ENCODE assay signal across 37 cellular contexts in the genomic region with DNA sequence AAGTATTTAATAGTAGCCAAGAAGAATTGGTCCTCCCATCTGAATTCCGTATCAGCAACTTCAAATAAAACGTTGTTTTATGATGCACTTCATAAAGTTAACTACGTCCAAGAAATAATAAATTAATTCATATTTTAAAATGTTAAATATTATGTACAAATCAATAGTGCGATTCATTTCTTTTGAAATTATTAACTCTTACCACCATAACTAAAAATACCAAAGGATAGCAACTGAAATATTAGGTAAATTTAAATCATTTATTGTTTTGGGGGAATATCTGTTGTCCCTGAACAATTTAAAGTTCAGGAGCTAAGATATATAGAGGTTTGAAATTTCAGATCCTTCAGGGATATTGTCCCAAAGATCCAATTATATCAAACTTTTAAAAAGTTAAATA. TPM values are rescaled to one million over a fixed set of nuclear protein-coding genes. Genes with fewer than 3 reads are reported as not detected.
"Had no signal": no experiment of that assay in that cellular context is flagged by ENCODE, and none has a peak within 500 bp of the region (broad histone marks: within the 10 kb centered on the region; RNA-seq: fewer than 3 reads in every experiment).

A gene with protein sequence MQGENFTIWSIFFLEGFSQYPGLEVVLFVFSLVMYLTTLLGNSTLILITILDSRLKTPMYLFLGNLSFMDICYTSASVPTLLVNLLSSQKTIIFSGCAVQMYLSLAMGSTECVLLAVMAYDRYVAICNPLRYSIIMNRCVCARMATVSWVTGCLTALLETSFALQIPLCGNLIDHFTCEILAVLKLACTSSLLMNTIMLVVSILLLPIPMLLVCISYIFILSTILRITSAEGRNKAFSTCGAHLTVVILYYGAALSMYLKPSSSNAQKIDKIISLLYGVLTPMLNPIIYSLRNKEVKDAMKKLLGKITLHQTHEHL (minus strand): TSS at position 101 of the 400 bp plus-strand sequence. CDS start 1,791 bp downstream, outside the sequence.

- H3K27ac ChIP-seq: neutrophil, ovary, parathyroid adenoma, psoas muscle, right lobe of liver, sigmoid colon, stomach, thoracic aorta, thyroid gland, tibial nerve, upper lobe of left lung, vagina had no signal

- H3K4me1 ChIP-seq: parathyroid adenoma, psoas muscle, right lobe of liver, sigmoid colon, stomach, thyroid gland, tibial nerve, upper lobe of left lung, vagina had no signal

- H3K27me3 Mint-ChIP-seq: stimulated activated naive CD8-positive, alpha-beta T cell treated with anti-CD3 and anti-CD28 coated beads, Interleukin-15, Interleukin-2, amounts not matched to agents 100 ng/mL and 50 ng/mL, for 24 hours had no signal

- H3K36me3 ChIP-seq: neutrophil, ovary, right lobe of liver, sigmoid colon, stomach, thoracic aorta, thyroid gland, tibial nerve, upper lobe of left lung, vagina had no signal

- H3K4me3 Mint-ChIP-seq: naive thymus-derived CD8-positive, alpha-beta T cell; natural killer cell treated with Interleukin-12 subunit alpha and Interleukin-12 subunit beta and Interleukin-15 and Interleukin-18, amount 100 ng/mL, for 72 hours; nephron progenitor cell; neural crest cell; stimulated activated effector memory CD8-positive, alpha-beta T cell treated with anti-CD3 and anti-CD28 coated beads, Interleukin-12 subunit alpha, Interleukin-12 subunit beta, amount 100 ng/mL, for 72 hours; stimulated activated naive B cell treated with anti-CD40 and anti-IgM and Interleukin-4, amounts not matched to agents 10 μg/mL and 1 μg/mL and 100 μg/mL, for 72 hours; stimulated activated naive CD8-positive, alpha-beta T cell treated with anti-CD3 and anti-CD28 coated beads, Interleukin-15, Interleukin-2, amounts not matched to agents 100 ng/mL and 50 ng/mL, for 24 hours had no signal

- H3K9me3 Mint-ChIP-seq: natural killer cell treated with Interleukin-12 subunit alpha and Interleukin-12 subunit beta and Interleukin-15 and Interleukin-18, amount 100 ng/mL, for 72 hours; stimulated activated effector memory CD8-positive, alpha-beta T cell treated with anti-CD3 and anti-CD28 coated beads, Interleukin-12 subunit alpha, Interleukin-12 subunit beta, amount 100 ng/mL, for 72 hours; stimulated activated naive B cell treated with anti-CD40 and anti-IgM and Interleukin-4, amounts not matched to agents 10 μg/mL and 1 μg/mL and 100 μg/mL, for 72 hours; stimulated activated naive CD8-positive, alpha-beta T cell treated with anti-CD3 and anti-CD28 coated beads, Interleukin-15, Interleukin-2, amounts not matched to agents 100 ng/mL and 50 ng/mL, for 24 hours had no signal

- DNase-seq: naive thymus-derived CD8-positive, alpha-beta T cell; nephron progenitor cell; nucleus accumbens; ovary; posterior cingulate gyrus; psoas muscle; right cardiac atrium; right lobe of liver; sigmoid colon; small intestine; stimulated activated CD4-positive, alpha-beta T cell treated with anti-CD3 and anti-CD28 coated beads, Interleukin-15, amount 100 ng/mL, for 24 hours; stimulated activated CD4-positive, alpha-beta T cell treated with anti-CD3 and anti-CD28 coated beads, Interleukin-2, amount 100 ng/mL, for 24 hours; stimulated activated CD4-positive, alpha-beta T cell treated with anti-CD3 and anti-CD28 coated beads, Interleukin-2, amount 100 ng/mL, for 48 hours; stimulated activated CD4-positive, alpha-beta T cell treated with anti-CD3 and anti-CD28 coated beads, Interleukin-4, amount 100 ng/mL, for 24 hours; stimulated activated naive B cell treated with anti-CD40 and anti-IgM and Interleukin-4, amounts not matched to agents 10 μg/mL and 1 μg/mL and 100 μg/mL, for 72 hours; stimulated activated naive CD4-positive, alpha-beta T cell treated with Interleukin-2 at 50 U/mL for 16 hours; stomach; thyroid gland; trophoblast cell; upper lobe of left lung had no signal

- H3K4me3 ChIP-seq: ovary, psoas muscle, right lobe of liver, sigmoid colon, stomach, thoracic aorta, thyroid gland, tibial nerve, upper lobe of left lung, vagina had no signal

- H3K36me3 Mint-ChIP-seq: natural killer cell treated with Interleukin-12 subunit alpha and Interleukin-12 subunit beta and Interleukin-15 and Interleukin-18, amount 100 ng/mL, for 72 hours; stimulated activated effector memory CD8-positive, alpha-beta T cell treated with anti-CD3 and anti-CD28 coated beads, Interleukin-12 subunit alpha, Interleukin-12 subunit beta, amount 100 ng/mL, for 72 hours; stimulated activated naive B cell treated with anti-CD40 and anti-IgM and Interleukin-4, amounts not matched to agents 10 μg/mL and 1 μg/mL and 100 μg/mL, for 72 hours had no signal

- FAIRE-seq: small intestine, urothelium cell line had no signal

- H3K9me3 ChIP-seq: neutrophil, ovary, psoas muscle, right lobe of liver, sigmoid colon, stomach, thoracic aorta, thyroid gland, tibial nerve, upper lobe of left lung, vagina had no signal

- H3K4me1 Mint-ChIP-seq: nephron progenitor cell, neural crest cell had no signal

- H3K9ac ChIP-seq: parathyroid adenoma had no signal

- H3K27ac Mint-ChIP-seq: naive thymus-derived CD8-positive, alpha-beta T cell; natural killer cell treated with Interleukin-12 subunit alpha and Interleukin-12 subunit beta and Interleukin-15 and Interleukin-18, amount 100 ng/mL, for 72 hours; nephron progenitor cell; progenitor cell of endocrine pancreas; stimulated activated effector memory CD8-positive, alpha-beta T cell treated with anti-CD3 and anti-CD28 coated beads, Interleukin-12 subunit alpha, Interleukin-12 subunit beta, amount 100 ng/mL, for 72 hours; stimulated activated naive B cell treated with anti-CD40 and anti-IgM and Interleukin-4, amounts not matched to agents 10 μg/mL and 1 μg/mL and 100 μg/mL, for 72 hours; stimulated activated naive CD8-positive, alpha-beta T cell treated with anti-CD3 and anti-CD28 coated beads, Interleukin-15, Interleukin-2, amounts not matched to agents 100 ng/mL and 50 ng/mL, for 24 hours had no signal

RNA-seq across cellular contexts. Expression of the gene that starts here (rescaled TPM):
- total RNA-seq: naive thymus-derived CD8-positive, alpha-beta T cell; natural killer cell treated with Interleukin-12 subunit alpha and Interleukin-12 subunit beta and Interleukin-15 and Interleukin-18, amount 100 ng/mL, for 72 hours; neural crest cell; osteoblast; ovary; progenitor cell of endocrine pancreas; renal cortical epithelial cell; right cardiac atrium; right lobe of liver; sigmoid colon; skeletal muscle tissue; stomach; subcutaneous adipose tissue; temporal lobe; thoracic aorta; thyroid gland; upper lobe of left lung; ureter had no signal
- polyA plus RNA-seq: naive thymus-derived CD8-positive, alpha-beta T cell; ovary; right cardiac atrium; sigmoid colon; small intestine; stomach had no signal
